Comparison of ENCODE assay signal across 18 cellular contexts in genomic region chr6:18496462-18496861, GRCh38.
DNase-seq lines count a peak whose midpoint lies in the region; TF ChIP-seq lines count a peak whose summit lies in the region.
"Had no signal": no experiment of that assay in that cellular context is flagged by ENCODE, and none has a peak within 500 bp of the region (broad histone marks: within the 10 kb centered on the region; RNA-seq: fewer than 3 reads in every experiment).

No MANE protein-coding gene starts in this region.

- intact Hi-C loops in esophagus muscularis mucosa (cut with DNase I), result no loop called here

- H3K9ac ChIP-seq in mesenchymal stem cell (ENCODE audit: low read length), result no peak overlapping the region
- H3K9ac ChIP-seq: GM23248 had no signal

- H3K4me1 ChIP-seq in esophagus muscularis mucosa, result peaks cover 0 to 7% (median 0%) of the 10 kb centered on the region in 4 donors
- H3K4me1 ChIP-seq in mesenchymal stem cell (ENCODE audit: control insufficient read depth, insufficient read depth, low read depth, low read length), result peaks cover 4% of the 10 kb centered on the region

- H3K18ac ChIP-seq in mesenchymal stem cell (ENCODE audit: low read depth in 1 of 2, low read length in 2 of 2), result no peak overlapping the region

- peak overlapping the region; percentile 48 for H2BK5ac ChIP-seq in mesenchymal stem cell (ENCODE audit: low read depth, low read length, poor library complexity, severe bottlenecking)

- H3K79me1 ChIP-seq in mesenchymal stem cell (replicated peaks; ENCODE audit: low read length, poor library complexity, severe bottlenecking), result no peaks in the 10 kb centered on the region

- no peaks in the 10 kb centered on the region for H3K9me3 ChIP-seq in esophagus muscularis mucosa
- no peaks in the 10 kb centered on the region for H3K9me3 ChIP-seq in mesenchymal stem cell (ENCODE audit: control insufficient read depth, low read length)
- H3K9me3 ChIP-seq: A549 had no signal

- no peak overlapping the region for H3K14ac ChIP-seq in mesenchymal stem cell (ENCODE audit: low read length in 2 of 2)

- H2BK15ac ChIP-seq in mesenchymal stem cell (ENCODE audit: low read depth, poor library complexity, severe bottlenecking), result no peak overlapping the region

- peak overlapping the region; percentile 49 for H2AK5ac ChIP-seq in mesenchymal stem cell (ENCODE audit: low read length, severe bottlenecking)

- no peak overlapping the region for H3K4me3 ChIP-seq in astrocyte of the cerebellum (ENCODE audit: low read depth, low read length)
- no peak overlapping the region for H3K4me3 ChIP-seq in esophagus muscularis mucosa
- H3K4me3 ChIP-seq in mesenchymal stem cell (ENCODE audit: insufficient read depth in 1 of 2, low read depth in 1 of 2, low read length in 2 of 2), result no peak overlapping the region
- H3K4me3 ChIP-seq: A549, GM23248 had no signal

- no peaks in the 10 kb centered on the region for H3K27me3 ChIP-seq in esophagus muscularis mucosa
- no peaks in the 10 kb centered on the region for H3K27me3 ChIP-seq in mesenchymal stem cell (ENCODE audit: control insufficient read depth in 1 of 2, insufficient read depth in 1 of 2, low read length in 2 of 2)

- H3K27ac ChIP-seq in esophagus muscularis mucosa (replicated peaks in 1 of 4), result no peak overlapping the region
- H3K27ac ChIP-seq in mesenchymal stem cell (ENCODE audit: low read length, poor library complexity, severe bottlenecking), result peak overlapping the region; percentile 40
- H3K27ac ChIP-seq: A549, GM23248, HL-60 had no signal

- H3K36me3 ChIP-seq in esophagus muscularis mucosa (no peaks in the 10 kb centered on the region), mesenchymal stem cell (ENCODE audit: control insufficient read depth in 1 of 2, insufficient read depth in 2 of 2, low read depth in 1 of 2, low read length in 2 of 2) (no peaks in the 10 kb centered on the region)

- in situ Hi-C loops in Caki2 (cut with HindIII; ENCODE audit: low pct_unique_long_range_greater_than_20kb, low sequenced_read_pairs) (loop anchor here (25.0 kb wide), 1 partner anchor 109 kb away; the partner anchor contains the start of gene RNF144B), astrocyte of the cerebellum (cut with HindIII; ENCODE audit: low sequenced_read_pairs) (no loop called here)

- TF ChIP-seq CTCF in astrocyte of the cerebellum (IDR thresholded peaks at IDR 0.05; ENCODE audit: low read depth, low read length, missing control alignments) (no peak), esophagus muscularis mucosa (IDR thresholded peaks at IDR 0.05) (no peak)

- H3K4ac ChIP-seq in mesenchymal stem cell (ENCODE audit: low read depth in 1 of 2, low read length in 2 of 2), result no peak overlapping the region

- no peak overlapping the region for H3K23ac ChIP-seq in mesenchymal stem cell (ENCODE audit: low read length in 2 of 2)

- no peak overlapping the region for H3K4me2 ChIP-seq in mesenchymal stem cell (ENCODE audit: low read length, poor library complexity, severe bottlenecking)
- H3K4me2 ChIP-seq: A549 had no signal

- H2BK12ac ChIP-seq in mesenchymal stem cell (ENCODE audit: low read length in 2 of 2), result no peak overlapping the region

- no peak overlapping the region for H2BK120ac ChIP-seq in mesenchymal stem cell (ENCODE audit: low read depth, low read length)

- no peak overlapping the region for H4K8ac ChIP-seq in mesenchymal stem cell (ENCODE audit: low read length)

- no peak for TF ChIP-seq EP300 in esophagus muscularis mucosa (IDR thresholded peaks at IDR 0.05)

- DNase-seq in Caki2 (ENCODE audit: low read depth) (peak; percentile 45), astrocyte of the cerebellum (ENCODE audit: low read depth) (peak; percentile 70), esophagus muscularis mucosa (ENCODE audit: extremely low spot score) (peak; percentile 10), mesenchymal stem cell (no peak), UCSD-AML1 (lab: John Stamatoyannopoulos, UW; ENCODE audit: unreplicated experiment) (no peak), NCI-H446 treated with DMSO at 0.1 percent for 48 hours (lab: John Stamatoyannopoulos, UW) (no peak), NCI-H446 (lab: John Stamatoyannopoulos, UW) (no peak), NCI-H524 treated with DMSO at 0.1 percent for 48 hours (lab: John Stamatoyannopoulos, UW) (no peak)
- DNase-seq: C1 segment of cervical spinal cord, DMS 273 treated with DMSO at 0.1 percent for 48 hours, GF-D8, GM23248, NCI-H1436, NCI-H2029, NCI-H2171, NCI-H82 had no signal

- WGBS in esophagus muscularis mucosa, result 82% methylated on average over 3 of the region's 3 CpGs
- 77% methylated on average over 2 of the region's 3 CpGs for WGBS in mesenchymal stem cell

- TF ChIP-seq POLR2A in esophagus muscularis mucosa (IDR thresholded peaks at IDR 0.05; ENCODE audit: low read depth), result no peak

- H4K91ac ChIP-seq in mesenchymal stem cell (ENCODE audit: low read length), result no peak overlapping the region

- H2AFZ ChIP-seq in mesenchymal stem cell (ENCODE audit: low read depth, low read length), result no peak overlapping the region
- H2AFZ ChIP-seq: GM23248 had no signal

Comparison
In these comparisons a context has a peak if more than half of its experiments do, and no peak if none do; other contexts are left out.
1. DNase-seq: peak in Caki2 (single experiment), astrocyte of the cerebellum (single experiment) and esophagus muscularis mucosa (single experiment); none in mesenchymal stem cell (single experiment), UCSD-AML1 (single experiment), NCI-H446 treated with DMSO at 0.1 percent for 48 hours (single experiment), NCI-H446 (0 of 2) and NCI-H524 treated with DMSO at 0.1 percent for 48 hours (single experiment).